8 cellular contexts compared by ENCODE assay signal in the genomic region with DNA sequence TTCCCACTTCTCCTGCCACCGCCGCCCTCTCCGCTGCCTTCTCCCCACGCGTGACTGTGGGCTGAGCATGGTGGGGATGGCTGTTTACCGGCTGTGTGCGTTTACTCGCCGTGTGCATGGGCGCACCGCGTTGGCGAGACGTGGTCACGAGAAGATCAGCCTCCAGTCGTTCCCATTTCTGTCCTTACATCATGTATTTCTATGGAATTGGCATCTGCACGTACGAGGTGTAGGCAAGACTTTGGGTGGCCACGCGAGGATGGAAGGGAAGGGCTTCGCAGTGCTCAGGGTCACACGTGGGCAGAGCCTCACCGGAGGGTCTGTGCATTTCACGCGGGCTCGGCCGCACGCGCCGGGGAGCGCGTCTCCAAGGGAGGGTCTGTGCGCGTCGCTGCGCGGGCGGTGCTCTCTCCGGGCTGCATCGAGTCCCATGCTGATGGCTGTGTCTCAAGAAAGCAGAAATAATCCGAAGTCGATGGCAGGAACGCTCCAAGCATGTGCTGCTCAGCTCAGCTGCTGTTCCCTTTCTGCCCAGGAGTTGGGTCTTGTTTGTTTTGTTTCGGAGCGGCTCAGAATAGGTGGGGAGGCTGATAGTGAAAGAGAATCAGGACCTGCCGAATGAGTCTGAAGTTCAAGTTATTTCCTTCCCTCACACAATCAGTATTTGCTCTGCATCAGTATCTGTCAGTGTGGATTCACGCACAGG. TPM values are rescaled to one million over a fixed set of nuclear protein-coding genes. Genes with fewer than 3 reads are reported as not detected.
DNase-seq lines count a peak whose midpoint lies in the region; ATAC-seq, FAIRE-seq and TF ChIP-seq lines count a peak whose summit lies in the region.

No MANE protein-coding gene starts in this region.

- POLR2A ChIA-PET in GM10248 (lab: Yijun Ruan, JAX) (no interaction called here), SK-N-SH (lab: Yijun Ruan, JAX) (no interaction called here)

- H3K9ac ChIP-seq in SK-N-SH: peak overlapping the region; percentile 67

- DNase-seq in GM10248 (ENCODE audit: extremely low spot score) (peak; percentile 61), SK-N-SH (peak; percentile 62), adrenal gland (peak; percentile 21 to 65 (median 31)), left cardiac atrium (peak; percentile 36), pons (ENCODE audit: low spot score) (peak; percentile 40), RCC 7860 (ENCODE audit: low spot score) (no peak), OCI-M2 (lab: John Stamatoyannopoulos, UW; ENCODE audit: unreplicated experiment) (no peak)

- H3K9me3 ChIP-seq in SK-N-SH (no peaks in the 10 kb centered on the region), adrenal gland (replicated peaks in 1 of 3) (no peaks in the 10 kb centered on the region)

- H3K79me2 ChIP-seq in SK-N-SH (ENCODE audit: insufficient read depth): no peaks in the 10 kb centered on the region

- H3K27me3 ChIP-seq in SK-N-SH (ENCODE audit: insufficient read depth) (no peaks in the 10 kb centered on the region), adrenal gland (no peaks in the 10 kb centered on the region)

- 3% methylated on average over 37 of the region's 47 CpGs for WGBS in SK-N-SH (ENCODE audit: low lambda C conversion rate)
- WGBS in adrenal gland, 4 donors: 0 to 1% (median 1%) methylated on average over 25 to 47 of the region's 47 CpGs

- H3K36me3 ChIP-seq in SK-N-SH (replicated peaks in 1 of 2; ENCODE audit: control insufficient read depth in 1 of 2, insufficient read depth in 2 of 2, low read length in 1 of 2): no peaks in the 10 kb centered on the region
- H3K36me3 ChIP-seq in adrenal gland (replicated peaks in 1 of 2): no peaks in the 10 kb centered on the region

- ATAC-seq in HG02938 (IDR thresholded peaks at IDR 0.05; ENCODE audit: unreplicated experiment) (peak; percentile 52), left cardiac atrium (peak; percentile 12 to 35)

- TF ChIP-seq RAD21 in SK-N-SH (IDR thresholded peaks at IDR 0.05; ENCODE audit: low read length): no peak

- peak overlapping the region; percentile 67 for H2AFZ ChIP-seq in SK-N-SH (ENCODE audit: low read depth)

- FAIRE-seq in RCC 7860 (lab: Jason Lieb, UNC): no peak

- no peaks in the 10 kb centered on the region for H3K9me2 ChIP-seq in SK-N-SH

- peaks cover 10% of the 10 kb centered on the region for H3F3A ChIP-seq in SK-N-SH (replicated peaks; ENCODE audit: insufficient read depth)

- H3K4me2 ChIP-seq in SK-N-SH: peak overlapping the region; percentile 92

- no peak overlapping the region for H3K27ac ChIP-seq in SK-N-SH (ENCODE audit: low read depth in 2 of 2, low read length in 1 of 2)
- H3K27ac ChIP-seq in adrenal gland: peak overlapping the region in 3 of 5 donors; percentile 32 to 88 (median 71)

- intact Hi-C loops in adrenal gland (cut with DNase I): no loop called here
- intact Hi-C loops in left cardiac atrium (cut with DNase I): no loop called here

- TF ChIP-seq EP300 in SK-N-SH (IDR thresholded peaks at IDR 0.05; ENCODE audit: borderline replicate concordance in 1 of 2, low read depth in 1 of 2, low read length in 1 of 2): no peak

- no peak for TF ChIP-seq CTCF in GM10248 (IDR thresholded peaks at IDR 0.05; ENCODE audit: control extremely low read depth, extremely low read depth, low read depth, missing control alignments)
- TF ChIP-seq CTCF in SK-N-SH (IDR thresholded peaks at IDR 0.05): no peak
- peak in 2 of 6 experiments; percentile 14 to 26 for TF ChIP-seq CTCF in adrenal gland (IDR thresholded peaks at IDR 0.05)

- CTCF ChIA-PET in GM10248 (lab: Yijun Ruan, JAX): interaction anchor here (0.7 to 3.5 kb wide), 9 partner anchors 8 to 135 kb away, joined by 3 to 17 read pairs (median 5); no protein-coding TSS in a partner anchor
- CTCF ChIA-PET in SK-N-SH (lab: Yijun Ruan, JAX): interaction anchor here (0.7 to 1.1 kb wide), 2 partner anchors 32 to 1187 kb away, joined by 3 to 5 read pairs; no protein-coding TSS in a partner anchor

- H3K4me1 ChIP-seq in SK-N-SH (ENCODE audit: control insufficient read depth in 1 of 2, insufficient read depth in 2 of 2, low read depth in 1 of 2, low read length in 1 of 2) (peaks cover 0 to 10% of the 10 kb centered on the region in 2 experiments; a peak in 1 of 4 replicates), adrenal gland (replicated peaks in 1 of 2) (peaks cover 4 to 5% of the 10 kb centered on the region in 2 donors)

- 0 out of 2 replicates have a peak, but pooled peaks cover 3% of the 10 kb centered on the region for H4K20me1 ChIP-seq in SK-N-SH (ENCODE audit: insufficient read depth)

- no peak for TF ChIP-seq POLR2A in adrenal gland (IDR thresholded peaks at IDR 0.05)

- H3K4me3 ChIP-seq in SK-N-SH (ENCODE audit: low read depth in 2 of 2, low read length in 1 of 2) (peak overlapping the region; percentile 68 to 86), adrenal gland (peak overlapping the region in 3 of 4 donors; percentile 33 to 80 (median 54))

TF ChIP-seq in SK-N-SH, 30 proteins besides CTCF, POLR2A, EP300 and RAD21:
- no peak for TF ChIP-seq RXRA (IDR thresholded peaks at IDR 0.05; ENCODE audit: borderline replicate concordance, low read depth)
- no peak for TF ChIP-seq EZH2phosphoT487 (IDR thresholded peaks at IDR 0.05; ENCODE audit: borderline replicate concordance, low read depth)
- TF ChIP-seq FOXM1 (IDR thresholded peaks at IDR 0.05; ENCODE audit: low read depth): no peak
- TF ChIP-seq, protein P1, sequence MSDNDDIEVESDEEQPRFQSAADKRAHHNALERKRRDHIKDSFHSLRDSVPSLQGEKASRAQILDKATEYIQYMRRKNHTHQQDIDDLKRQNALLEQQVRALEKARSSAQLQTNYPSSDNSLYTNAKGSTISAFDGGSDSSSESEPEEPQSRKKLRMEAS (IDR thresholded peaks at IDR 0.05; ENCODE audit: low read depth): peak; percentile 69; the same call in 1 of the 2 replicates
- 0 out of 2 replicates have a peak, but pooled peaks have one; percentile 28 for TF ChIP-seq SIN3A (IDR thresholded peaks at IDR 0.05; ENCODE audit: borderline replicate concordance, low read depth, low read length)
- TF ChIP-seq, protein P2, sequence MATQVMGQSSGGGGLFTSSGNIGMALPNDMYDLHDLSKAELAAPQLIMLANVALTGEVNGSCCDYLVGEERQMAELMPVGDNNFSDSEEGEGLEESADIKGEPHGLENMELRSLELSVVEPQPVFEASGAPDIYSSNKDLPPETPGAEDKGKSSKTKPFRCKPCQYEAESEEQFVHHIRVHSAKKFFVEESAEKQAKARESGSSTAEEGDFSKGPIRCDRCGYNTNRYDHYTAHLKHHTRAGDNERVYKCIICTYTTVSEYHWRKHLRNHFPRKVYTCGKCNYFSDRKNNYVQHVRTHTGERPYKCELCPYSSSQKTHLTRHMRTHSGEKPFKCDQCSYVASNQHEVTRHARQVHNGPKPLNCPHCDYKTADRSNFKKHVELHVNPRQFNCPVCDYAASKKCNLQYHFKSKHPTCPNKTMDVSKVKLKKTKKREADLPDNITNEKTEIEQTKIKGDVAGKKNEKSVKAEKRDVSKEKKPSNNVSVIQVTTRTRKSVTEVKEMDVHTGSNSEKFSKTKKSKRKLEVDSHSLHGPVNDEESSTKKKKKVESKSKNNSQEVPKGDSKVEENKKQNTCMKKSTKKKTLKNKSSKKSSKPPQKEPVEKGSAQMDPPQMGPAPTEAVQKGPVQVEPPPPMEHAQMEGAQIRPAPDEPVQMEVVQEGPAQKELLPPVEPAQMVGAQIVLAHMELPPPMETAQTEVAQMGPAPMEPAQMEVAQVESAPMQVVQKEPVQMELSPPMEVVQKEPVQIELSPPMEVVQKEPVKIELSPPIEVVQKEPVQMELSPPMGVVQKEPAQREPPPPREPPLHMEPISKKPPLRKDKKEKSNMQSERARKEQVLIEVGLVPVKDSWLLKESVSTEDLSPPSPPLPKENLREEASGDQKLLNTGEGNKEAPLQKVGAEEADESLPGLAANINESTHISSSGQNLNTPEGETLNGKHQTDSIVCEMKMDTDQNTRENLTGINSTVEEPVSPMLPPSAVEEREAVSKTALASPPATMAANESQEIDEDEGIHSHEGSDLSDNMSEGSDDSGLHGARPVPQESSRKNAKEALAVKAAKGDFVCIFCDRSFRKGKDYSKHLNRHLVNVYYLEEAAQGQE (IDR thresholded peaks at IDR 0.05; ENCODE audit: low read depth, low read length): no peak

RNA-seq across cellular contexts. Expression of a gene that starts 1.0 kb away (rescaled TPM):
- polyA plus RNA-seq in SK-N-SH (2012; rRNA removed) (4.1 TPM in 2 replicates), adrenal gland (1 to 10 TPM; 2.3 to 4.5 (median 3.9) TPM)
- polyA plus RNA-seq in SK-N-SH (2012; cell fraction: cytosol; rRNA removed): 3.8 and 4.6 TPM in 2 replicates
- polyA plus RNA-seq in SK-N-SH (2012; cell fraction: nucleus; rRNA removed): 5.2 and 6.1 TPM in 2 replicates
- total RNA-seq in adrenal gland (1 to 10 TPM; 3.6 to 9.4 (median 7.4) TPM), left cardiac atrium (10 to 100 TPM; 23.8 to 38.5 TPM)

Comparison
In these comparisons a context has a peak if more than half of its experiments do, and no peak if none do; other contexts are left out.
1. DNase-seq: peak in GM10248 (single experiment), SK-N-SH (single experiment), adrenal gland (7 of 7), left cardiac atrium (single experiment) and pons (single experiment); none in RCC 7860 (single experiment) and OCI-M2 (single experiment).
2. H3K27ac ChIP-seq: peak in adrenal gland (3 of 5); none in SK-N-SH (0 of 2).